In the genomic region with DNA sequence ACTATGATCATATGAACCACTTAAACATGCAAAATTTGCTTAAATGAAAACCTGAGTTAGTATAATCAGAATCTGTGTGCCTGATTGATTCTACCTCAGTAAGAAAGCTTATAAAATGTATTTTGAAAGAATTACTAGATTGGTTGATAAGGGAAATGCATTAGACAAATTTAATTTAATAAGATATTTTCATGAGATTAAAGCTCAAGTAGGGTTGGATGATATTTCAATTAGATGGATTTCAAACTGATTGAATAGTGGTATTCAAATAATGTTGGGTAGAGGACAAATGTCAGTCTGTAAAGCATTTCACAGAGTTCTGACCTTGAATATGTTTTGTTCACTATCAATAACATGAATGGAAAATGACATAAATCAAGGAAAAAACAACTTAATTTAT, we compare ENCODE assay signal across 6 cellular contexts.
"Had no signal": no experiment of that assay in that cellular context is flagged by ENCODE, and none has a peak within 500 bp of the region (broad histone marks: within the 10 kb centered on the region; RNA-seq: fewer than 3 reads in every experiment).

No MANE protein-coding gene starts in this region.

- H3K4me3 ChIP-seq: K562 had no signal

- ATAC-seq: HepG2, K562 had no signal

- DNase-seq: IMR-90, KBM-7, KG1 had no signal

- H3K27ac ChIP-seq: HL-60 had no signal
